In genomic region chr1:82152356-82153281, GRCh38 we compare ENCODE assay signal across 14 cellular contexts.
DNase-seq lines count a peak whose midpoint lies in the region; ATAC-seq and TF ChIP-seq lines count a peak whose summit lies in the region.
"Had no signal": no experiment of that assay in that cellular context is flagged by ENCODE, and none has a peak within 500 bp of the region (broad histone marks: within the 10 kb centered on the region; RNA-seq: fewer than 3 reads in every experiment).

No MANE protein-coding gene starts in this region.

- H3F3A ChIP-seq in PC-9 (ENCODE audit: insufficient read depth, low read depth): no peaks in the 10 kb centered on the region

- H4K20me1 ChIP-seq in PC-9 (ENCODE audit: insufficient read depth): no peaks in the 10 kb centered on the region

- peaks cover 5% of the 10 kb centered on the region for H3K4me1 Mint-ChIP-seq in activated CD4-positive, alpha-beta T cell treated with anti-CD3 and anti-CD28 coated beads, Interleukin-2, amount 10 ng/mL, durations not matched to agents 7 days and 5 days
- H3K4me1 Mint-ChIP-seq: T-helper 17 cell had no signal

- CTCF ChIA-PET in PC-9 (lab: Charles Lee): no interaction called here
- CTCF ChIA-PET in activated CD4-positive, alpha-beta T cell treated with anti-CD3 and anti-CD28 coated beads, Interleukin-2, amount 10 ng/mL, durations not matched to agents 7 days and 5 days (lab: Charles Lee): no interaction called here

- H3K4me3 ChIP-seq in PC-9: no peak overlapping the region
- H3K4me3 ChIP-seq: sigmoid colon had no signal

- no peaks in the 10 kb centered on the region for H3K36me3 Mint-ChIP-seq in activated CD4-positive, alpha-beta T cell treated with anti-CD3 and anti-CD28 coated beads, Interleukin-2, amount 10 ng/mL, durations not matched to agents 7 days and 5 days (ENCODE audit: low read depth)
- H3K36me3 Mint-ChIP-seq: CD14-positive monocyte had no signal

- intact Hi-C loops in PC-9 (cut with micrococcal nuclease; ENCODE audit: unreplicated experiment): no loop called here

- H3K79me2 ChIP-seq in PC-9 (ENCODE audit: low read depth): no peaks in the 10 kb centered on the region

- no peaks in the 10 kb centered on the region for H3K36me3 ChIP-seq in PC-9 (ENCODE audit: low read depth)
- H3K36me3 ChIP-seq: sigmoid colon had no signal

- no peaks in the 10 kb centered on the region for H3K9me2 ChIP-seq in PC-9 (ENCODE audit: insufficient read depth)

- H3K27ac Mint-ChIP-seq in activated CD4-positive, alpha-beta T cell treated with anti-CD3 and anti-CD28 coated beads, Interleukin-2, amount 10 ng/mL, durations not matched to agents 7 days and 5 days: no peak overlapping the region
- H3K27ac Mint-ChIP-seq: CD14-positive monocyte, HFFc6, T-helper 17 cell had no signal

- TF ChIP-seq CTCF in GM20000 (IDR thresholded peaks at IDR 0.05; ENCODE audit: extremely low read depth, missing control alignments) (no peak), PC-9 (conservative IDR thresholded peaks at IDR 0.05) (no peak)

- no peaks in the 10 kb centered on the region for H3K27me3 Mint-ChIP-seq in activated CD4-positive, alpha-beta T cell treated with anti-CD3 and anti-CD28 coated beads, Interleukin-2, amount 10 ng/mL, durations not matched to agents 7 days and 5 days
- H3K27me3 Mint-ChIP-seq: T-helper 17 cell had no signal

- BruUV-seq in PC-9 (replicated peaks; lab: Mats Ljungman, UMichigan): no TSS peak

- H3K27me3 ChIP-seq in PC-9 (ENCODE audit: insufficient read depth, low read depth): no peaks in the 10 kb centered on the region
- H3K27me3 ChIP-seq: sigmoid colon had no signal

- H3K4me1 ChIP-seq in PC-9 (replicated peaks; ENCODE audit: insufficient read depth): no peaks in the 10 kb centered on the region
- H3K4me1 ChIP-seq: sigmoid colon had no signal

- no peaks in the 10 kb centered on the region for H3K9me3 Mint-ChIP-seq in activated CD4-positive, alpha-beta T cell treated with anti-CD3 and anti-CD28 coated beads, Interleukin-2, amount 10 ng/mL, durations not matched to agents 7 days and 5 days

- POLR2A ChIA-PET in PC-9 (lab: Charles Lee; ENCODE audit: unreplicated experiment): no interaction called here
- POLR2A ChIA-PET in activated CD4-positive, alpha-beta T cell treated with anti-CD3 and anti-CD28 coated beads, Interleukin-2, amount 10 ng/mL, durations not matched to agents 7 days and 5 days (lab: Charles Lee): no interaction called here

- H2AFZ ChIP-seq in PC-9: no peak overlapping the region

- H3K4me3 Mint-ChIP-seq in activated CD4-positive, alpha-beta T cell treated with anti-CD3 and anti-CD28 coated beads, Interleukin-2, amount 10 ng/mL, durations not matched to agents 7 days and 5 days: no peak overlapping the region
- H3K4me3 Mint-ChIP-seq: CD14-positive monocyte, HFFc6, T-helper 17 cell had no signal

- ATAC-seq in GM18508 (IDR thresholded peaks at IDR 0.05; ENCODE audit: insufficient read depth, unreplicated experiment): peak; percentile 66
- ATAC-seq in HG03439 (IDR thresholded peaks at IDR 0.05; ENCODE audit: unreplicated experiment): peak; percentile 71
- ATAC-seq: T-helper 17 cell had no signal

- H3K27ac ChIP-seq in PC-9: no peak overlapping the region
- H3K27ac ChIP-seq: sigmoid colon had no signal

- DNase-seq in GM20000 (ENCODE audit: low spot score): peak; percentile 24
- DNase-seq in fibroblast of peridontal ligament (ENCODE audit: extremely low read depth): peak; percentile 8
- DNase-seq in PC-9: no peak
- DNase-seq in activated CD4-positive, alpha-beta T cell treated with anti-CD3 and anti-CD28 coated beads, Interleukin-2, amount 10 ng/mL, durations not matched to agents 7 days and 5 days: no peak
- no peak for DNase-seq in activated CD4-positive, CD25-positive, alpha-beta regulatory T cell treated with anti-CD3 and anti-CD28 coated beads, Interleukin-2, amount 50 U/mL, for 72 hours
- no peak for DNase-seq in UCSD-AML1 (lab: John Stamatoyannopoulos, UW; ENCODE audit: unreplicated experiment)
- DNase-seq: HFFc6, KBM-7, NCI-H774, sigmoid colon, T-helper 17 cell had no signal

- no peak overlapping the region for H3K4me2 ChIP-seq in PC-9

- H3K9me3 ChIP-seq in PC-9 (ENCODE audit: insufficient read depth, low read depth): no peaks in the 10 kb centered on the region
- H3K9me3 ChIP-seq: sigmoid colon had no signal

Comparison
In these comparisons a context has a peak if more than half of its experiments do, and no peak if none do; other contexts are left out.
1. DNase-seq: peak in GM20000 (single experiment) and fibroblast of peridontal ligament (single experiment); none in PC-9 (0 of 2), activated CD4-positive, alpha-beta T cell treated with anti-CD3 and anti-CD28 coated beads, Interleukin-2, amount 10 ng/mL, durations not matched to agents 7 days and 5 days (single experiment), activated CD4-positive, CD25-positive, alpha-beta regulatory T cell treated with anti-CD3 and anti-CD28 coated beads, Interleukin-2, amount 50 U/mL, for 72 hours (single experiment) and UCSD-AML1 (single experiment).